Comparison of ENCODE assay signal across 10 cellular contexts in genomic region chr1:203287896-203288295, GRCh38. TPM values are rescaled to one million over a fixed set of nuclear protein-coding genes. Genes with fewer than 3 reads are reported as not detected.
DNase-seq lines count a peak whose midpoint lies in the region; ATAC-seq, FAIRE-seq and TF ChIP-seq lines count a peak whose summit lies in the region.
"Had no signal": no experiment of that assay in that cellular context is flagged by ENCODE, and none has a peak within 500 bp of the region (broad histone marks: within the 10 kb centered on the region; RNA-seq: fewer than 3 reads in every experiment).

No MANE protein-coding gene starts in this region.

- H3K23me2 ChIP-seq in H1 (ENCODE audit: low read depth, low read length) = no peaks in the 10 kb centered on the region; the same call in 1 of the 2 replicates

- no peaks in the 10 kb centered on the region for H3K9me3 ChIP-seq in CD4-positive, alpha-beta T cell (ENCODE audit: control insufficient read depth, low read length)
- H3K9me3 ChIP-seq in NT2/D1 (ENCODE audit: insufficient read depth, low read length) (no peaks in the 10 kb centered on the region), H1 (ENCODE audit: insufficient read depth in 2 of 2, low read depth in 1 of 2, low read length in 1 of 2) (no peaks in the 10 kb centered on the region), parathyroid adenoma (ENCODE audit: control insufficient read depth, low read length) (no peaks in the 10 kb centered on the region)

- H3K9me3 Mint-ChIP-seq in CD4-positive, alpha-beta T cell = no peaks in the 10 kb centered on the region

- no peaks in the 10 kb centered on the region for H3K27me3 Mint-ChIP-seq in CD4-positive, alpha-beta T cell

- H2BK5ac ChIP-seq in H1 (ENCODE audit: low read depth, low read length) = no peak overlapping the region

- H4K20me1 ChIP-seq in H1 (replicated peaks in 1 of 2; ENCODE audit: control insufficient read depth in 1 of 2, insufficient read depth in 2 of 2, low read length in 2 of 2) = no peaks in the 10 kb centered on the region

- peaks cover 8% of the 10 kb centered on the region for H3K36me3 Mint-ChIP-seq in CD4-positive, alpha-beta T cell (ENCODE audit: low read depth)

- no peak for TF ChIP-seq EP300 in H1 (IDR thresholded peaks at IDR 0.05; ENCODE audit: borderline replicate concordance in 1 of 2, low read depth in 2 of 2, low read length in 2 of 2)

- no peak overlapping the region for H4K5ac ChIP-seq in H1 (ENCODE audit: insufficient read length, low read depth, low read length)

- H3K4me3 ChIP-seq in NT2/D1 (ENCODE audit: insufficient read length, low read depth) (no peak overlapping the region), H1 (ENCODE audit: extremely low read depth in 1 of 4, insufficient read depth in 2 of 4, low read depth in 3 of 4, low read length in 4 of 4) (no peak overlapping the region), parathyroid adenoma (ENCODE audit: low read depth, low read length) (no peak overlapping the region)

- H3K4me1 Mint-ChIP-seq in CD4-positive, alpha-beta T cell (ENCODE audit: low read depth) = peaks cover 75% of the 10 kb centered on the region

- DNase-seq in CD4-positive, alpha-beta T cell = no peak
- DNase-seq in NT2/D1 (ENCODE audit: low read depth, low spot score) = no peak
- no peak for DNase-seq in H1 (ENCODE audit: low read depth in 1 of 2, low spot score in 2 of 2)
- DNase-seq in NCI-H526 treated with DMSO at 0.1 percent for 48 hours (lab: John Stamatoyannopoulos, UW) = no peak
- no peak for DNase-seq in NCI-H345 treated with DMSO at 0.1 percent for 48 hours (lab: John Stamatoyannopoulos, UW; ENCODE audit: unreplicated experiment)
- DNase-seq in stimulated activated naive CD4-positive, alpha-beta T cell treated with Interleukin-2 at 50 U/mL for 16 hours (lab: John Stamatoyannopoulos, UW) = no peak
- DNase-seq: NCI-H2107 had no signal

- H3K14ac ChIP-seq in H1 (ENCODE audit: insufficient read length) = no peak overlapping the region

- CTCF ChIA-PET in CD4-positive, alpha-beta T cell (lab: Charles Lee) = interaction anchor here (1.0 to 5.3 kb wide), 6 partner anchors 15 to 52 kb away, joined by 3 to 32 read pairs (median 12); no protein-coding TSS in a partner anchor
- CTCF ChIA-PET in H1 (lab: Charles Lee; ENCODE audit: partially characterized antibody) = interaction anchor here (0.7 to 39.0 kb wide), 8 partner anchors 15 to 485 kb away, joined by 3 to 785 read pairs (median 6); no protein-coding TSS in a partner anchor

- peak overlapping the region; percentile 79 for H3K4me3 Mint-ChIP-seq in CD4-positive, alpha-beta T cell

- ATAC-seq in CD4-positive, alpha-beta T cell (ENCODE audit: poor library complexity) = no peak
- ATAC-seq in HG02870 (IDR thresholded peaks at IDR 0.05; ENCODE audit: unreplicated experiment) = no peak

- no peak overlapping the region for H2BK20ac ChIP-seq in H1 (ENCODE audit: low read length)

- intact Hi-C loops in CD4-positive, alpha-beta T cell (cut with DNase I, micrococcal nuclease) = loop anchor here in 1 of 2 experiments (1.0 kb wide), 1 partner anchor 15 kb away; no protein-coding TSS in a partner anchor

- 79% methylated on average over 5 of the region's 5 CpGs; no CpG with 5 or more reads in 1 of the 2 experiments for WGBS in H1 (ENCODE audit: extremely low coverage in 1 of 2, insufficient coverage in 1 of 2, insufficient read length in 1 of 2, insufficient replicate concordance in 2 of 2, low coverage in 1 of 2, low lambda C conversion rate in 2 of 2, missing lambda C conversion rate in 1 of 2), 2 experiments

- no peak overlapping the region for H4K91ac ChIP-seq in H1 (replicated peaks; ENCODE audit: insufficient read length, low read length)

- peak overlapping the region; percentile 100 for H3K27ac Mint-ChIP-seq in CD4-positive, alpha-beta T cell

- H3K27ac ChIP-seq in CD4-positive, alpha-beta T cell (ENCODE audit: low read depth, low read length) = peak overlapping the region; percentile 99
- H3K27ac ChIP-seq in H1 (ENCODE audit: low read depth, low read length) = no peak overlapping the region
- H3K27ac ChIP-seq in parathyroid adenoma = peak overlapping the region; percentile 74

- H4K8ac ChIP-seq in H1 (ENCODE audit: extremely low read depth, insufficient read depth, low read length) = no peak overlapping the region

- TF ChIP-seq POLR2A in H1 (IDR thresholded peaks at IDR 0.05; ENCODE audit: control extremely low read depth in 1 of 2, low read depth in 2 of 2, low read length in 2 of 2) = no peak

- H3K36me3 ChIP-seq in NT2/D1 (ENCODE audit: insufficient read depth, insufficient read length, low read length) = no peaks in the 10 kb centered on the region
- H3K36me3 ChIP-seq in H1 (ENCODE audit: control insufficient read depth in 2 of 4, insufficient read depth in 4 of 4, low read length in 3 of 4) = no peaks in the 10 kb centered on the region
- no peaks in the 10 kb centered on the region for H3K36me3 ChIP-seq in parathyroid adenoma (ENCODE audit: control insufficient read depth, insufficient read depth, low read length)

- H3K4ac ChIP-seq in H1 (replicated peaks; ENCODE audit: insufficient read length, low read depth, low read length) = no peak overlapping the region

- no peak for TF ChIP-seq CTCF in CD4-positive, alpha-beta T cell (IDR thresholded peaks at IDR 0.05)
- TF ChIP-seq CTCF in H1 (IDR thresholded peaks at IDR 0.05; ENCODE audit: control extremely low read depth in 1 of 3, insufficient read depth in 1 of 3, low read depth in 1 of 3, low read length in 3 of 3) (no peak), parathyroid adenoma (IDR thresholded peaks at IDR 0.05) (no peak)

- H3K27me3 ChIP-seq in CD4-positive, alpha-beta T cell (ENCODE audit: control insufficient read depth, insufficient read depth, low read length) = no peaks in the 10 kb centered on the region
- H3K27me3 ChIP-seq in NT2/D1 (ENCODE audit: insufficient read depth, insufficient read length) (peaks cover 25% of the 10 kb centered on the region), H1 (replicated peaks in 1 of 4; ENCODE audit: control insufficient read depth in 3 of 4, extremely low read depth in 1 of 4, insufficient read depth in 3 of 4, low read length in 3 of 4) (peaks cover 0 to 18% (median 14%) of the 10 kb centered on the region in 4 experiments; a peak in 4 of 7 replicates), parathyroid adenoma (ENCODE audit: control insufficient read depth, insufficient read depth, low read length) (no peaks in the 10 kb centered on the region)

- H2BK12ac ChIP-seq in H1 (ENCODE audit: low read depth, low read length) = no peak overlapping the region

- H3K79me2 ChIP-seq in H1 (ENCODE audit: control insufficient read depth in 1 of 2, insufficient read depth in 2 of 2, low read length in 2 of 2) (no peaks in the 10 kb centered on the region), parathyroid adenoma (no peaks in the 10 kb centered on the region)

- peak overlapping the region; percentile 13; the same call in 1 of the 2 replicates for H2BK15ac ChIP-seq in H1 (ENCODE audit: low read length)

- peak overlapping the region; percentile 98; the same call in 1 of the 2 replicates for H2AK5ac ChIP-seq in H1 (ENCODE audit: low read depth, low read length)

- no peak overlapping the region for H2AFZ ChIP-seq in H1 (ENCODE audit: low read length)
- no peak overlapping the region for H2AFZ ChIP-seq in parathyroid adenoma

- no peaks in the 10 kb centered on the region for H3K79me1 ChIP-seq in H1 (ENCODE audit: low read depth, low read length)

- H3K23ac ChIP-seq in H1 (ENCODE audit: insufficient read length) = no peak overlapping the region

- no peak overlapping the region; a peak in 1 of 4 replicates for H3K4me2 ChIP-seq in H1 (ENCODE audit: insufficient read depth in 1 of 2, low read depth in 2 of 2, low read length in 2 of 2)
- H3K4me2 ChIP-seq in parathyroid adenoma (ENCODE audit: low read length) = no peak overlapping the region

- no peak for FAIRE-seq in H1 (lab: Jason Lieb, UNC)
- FAIRE-seq: TTC549 had no signal

- TF ChIP-seq RAD21 in H1 (IDR thresholded peaks at IDR 0.05 in 1 of 2, conservative IDR thresholded peaks at IDR 0.05 in 1 of 2; ENCODE audit: low read depth in 2 of 2, low read length in 2 of 2) = no peak

- no peak overlapping the region for H3K18ac ChIP-seq in H1 (ENCODE audit: extremely low read depth, low read length)

- H3K9ac ChIP-seq in NT2/D1 (ENCODE audit: insufficient read length, low read depth) = peak overlapping the region; percentile 37
- no peak overlapping the region for H3K9ac ChIP-seq in H1 (replicated peaks in 1 of 4; ENCODE audit: extremely low read depth in 1 of 4, low read depth in 3 of 4, low read length in 3 of 4)
- H3K9ac ChIP-seq in parathyroid adenoma = no peak overlapping the region

- POLR2A ChIA-PET in CD4-positive, alpha-beta T cell (lab: Charles Lee) = interaction anchor here (0.8 to 13.2 kb wide), 10 partner anchors 8 to 395 kb away, joined by 3 to 569 read pairs (median 42); partner anchors contain the start of gene BTG2
- POLR2A ChIA-PET in H1 (lab: Charles Lee; ENCODE audit: partially characterized antibody) = interaction anchor here (1.6 to 2.6 kb wide), 2 partner anchors 9 to 20 kb away, joined by 4 to 8 read pairs; no protein-coding TSS in a partner anchor

- peaks cover 28% of the 10 kb centered on the region for H3K4me1 ChIP-seq in NT2/D1 (ENCODE audit: insufficient read depth, insufficient read length)
- peaks cover 15 to 34% (median 22%) of the 10 kb centered on the region in 4 experiments for H3K4me1 ChIP-seq in H1 (replicated peaks in 1 of 4; ENCODE audit: control insufficient read depth in 3 of 4, insufficient read depth in 4 of 4, low read length in 3 of 4)
- peaks cover 19% of the 10 kb centered on the region for H3K4me1 ChIP-seq in parathyroid adenoma

- H3K56ac ChIP-seq in H1 (replicated peaks; ENCODE audit: insufficient read length, low read depth, low read length) = no peak overlapping the region

- H2BK120ac ChIP-seq in H1 (replicated peaks; ENCODE audit: low read depth, low read length) = no peak overlapping the region

RNA-seq across cellular contexts. Expression of gene BTG2, which starts 17.4 kb away (rescaled TPM):
- total RNA-seq in CD4-positive, alpha-beta T cell = 100 to 1,000 TPM; 802 to 849 TPM
- 4.1 and 4.8 TPM in 2 replicates for total RNA-seq in H1 (2021; fragmentation: NEBNext Ultra II Directional; extraction: Animal tissue kit (Norgen Biotek cat#: 25700))
- 11.0 and 15.1 TPM in 2 replicates for polyA plus RNA-seq in H1 (2011; rRNA removed)
- polyA plus RNA-seq in H1 (2011; cell fraction: cytosol; rRNA removed) = 10.1 TPM
- 10.0 TPM for polyA plus RNA-seq in H1 (2011; cell fraction: nucleus; rRNA removed)
- 5.6 to 6.3 TPM (median 5.9 TPM) in 4 replicates for polyA plus RNA-seq in H1 (2012, experiment 1 of 2)
- 7.6 TPM for polyA plus RNA-seq in H1 (2012, experiment 2 of 2)
- polyA plus RNA-seq in H1 (2013, experiment 1 of 2) = 2.1 TPM
- polyA plus RNA-seq in H1 (2013, experiment 2 of 2) = 2.6 TPM
- 7.2 and 7.6 TPM in 2 replicates for polyA minus RNA-seq in H1 (2011; rRNA and poly(A)+ RNA removed)
- 9.8 TPM for polyA minus RNA-seq in H1 (2011; cell fraction: cytosol; rRNA and poly(A)+ RNA removed)
- 19.8 TPM for polyA minus RNA-seq in H1 (2011; cell fraction: nucleus; rRNA and poly(A)+ RNA removed)

RNA-seq across cellular contexts. Expression of gene CHIT1, which starts 58.4 kb away (rescaled TPM):
- 1 to 10 TPM in 1 of 2 experiments, under 1 TPM in 1; 0.58 to 1.1 TPM for total RNA-seq in CD4-positive, alpha-beta T cell
- not detected in 2 replicates for total RNA-seq in H1 (2021; fragmentation: NEBNext Ultra II Directional; extraction: Animal tissue kit (Norgen Biotek cat#: 25700))
- polyA plus RNA-seq in H1 (2011; rRNA removed) = not detected in 2 replicates
- 0.04 TPM for polyA plus RNA-seq in H1 (2011; cell fraction: cytosol; rRNA removed)
- 0.13 TPM for polyA plus RNA-seq in H1 (2011; cell fraction: nucleus; rRNA removed)
- 0.06 TPM in 1 of 4 replicates, not detected in the others for polyA plus RNA-seq in H1 (2012, experiment 1 of 2)
- not detected for polyA plus RNA-seq in H1 (2012, experiment 2 of 2)
- polyA plus RNA-seq in H1 (2013, experiment 1 of 2) = not detected
- not detected for polyA plus RNA-seq in H1 (2013, experiment 2 of 2)
- polyA minus RNA-seq in H1 (2011; rRNA and poly(A)+ RNA removed) = 0.03 and 0.05 TPM in 2 replicates
- not detected for polyA minus RNA-seq in H1 (2011; cell fraction: cytosol; rRNA and poly(A)+ RNA removed)
- polyA minus RNA-seq in H1 (2011; cell fraction: nucleus; rRNA and poly(A)+ RNA removed) = 0.50 TPM

Comparison
In these comparisons a context has a peak if more than half of its experiments do, and no peak if none do; other contexts are left out.
1. RNA of gene BTG2, which starts 17.4 kb away (total RNA-seq): 802 to 849 TPM in CD4-positive, alpha-beta T cell; 4.1 to 4.8 TPM in H1; every median in the first group is over 100 times any median in the second.